8 cellular contexts compared by ENCODE assay signal in genomic region chr5:137751869-137752491, GRCh38. TPM values are rescaled to one million over a fixed set of nuclear protein-coding genes. Genes with fewer than 3 reads are reported as not detected.
DNase-seq lines count a peak whose midpoint lies in the region; ATAC-seq, FAIRE-seq and TF ChIP-seq lines count a peak whose summit lies in the region.

No MANE protein-coding gene starts in this region.

- peak overlapping the region; percentile 100 for H3K27ac Mint-ChIP-seq in CD4-positive, alpha-beta memory T cell

- peak overlapping the region; percentile 49 to 96 for H3K4me3 ChIP-seq in CD4-positive, alpha-beta memory T cell (ENCODE audit: low read length in 2 of 2)
- peak overlapping the region; percentile 76 for H3K4me3 ChIP-seq in K562
- H3K4me3 ChIP-seq in kidney (ENCODE audit: low read length in 2 of 2), result peak overlapping the region; percentile 84 to 97

- H3K4me3 Mint-ChIP-seq in CD4-positive, alpha-beta memory T cell, result peak overlapping the region; percentile 98 to 100 (median 99)

- TF ChIP-seq EP300 in K562 (IDR thresholded peaks at IDR 0.05; ENCODE audit: low read length), result no peak

- H3K27me3 ChIP-seq in CD4-positive, alpha-beta memory T cell (ENCODE audit: insufficient read depth, low read length), result no peaks in the 10 kb centered on the region
- H3K27me3 ChIP-seq in K562 (ENCODE audit: control insufficient read depth in 2 of 2, insufficient read depth in 2 of 2, low read length in 2 of 2), result no peaks in the 10 kb centered on the region; a peak in 1 of 5 replicates

- H3K9ac ChIP-seq in K562 (ENCODE audit: insufficient read depth in 1 of 2, low read depth in 2 of 2, low read length in 2 of 2) (peak overlapping the region; percentile 23 to 98; a peak in 3 of 4 replicates), kidney (ENCODE audit: low read length in 2 of 2) (peak overlapping the region; percentile 74 to 91)

- FAIRE-seq in K562 (lab: Jason Lieb, UNC), result peak; percentile 86
- peak; percentile 11 for FAIRE-seq in kidney (lab: Jason Lieb, UNC)

- peaks cover 33% of the 10 kb centered on the region for H3K4me1 ChIP-seq in CD4-positive, alpha-beta memory T cell (ENCODE audit: insufficient read depth, low read length)
- H3K4me1 ChIP-seq in K562 (replicated peaks in 1 of 2; ENCODE audit: control insufficient read depth in 2 of 2, insufficient read depth in 2 of 2, low read length in 2 of 2), result peaks cover 0 to 16% of the 10 kb centered on the region in 2 experiments; a peak in 3 of 5 replicates
- peaks cover 0 to 6% of the 10 kb centered on the region in 2 donors for H3K4me1 ChIP-seq in kidney (ENCODE audit: control insufficient read depth in 1 of 2, insufficient read depth in 1 of 2, low read depth in 1 of 2, low read length in 2 of 2)

- H2AFZ ChIP-seq in K562 (ENCODE audit: low read depth, low read length), result no peak overlapping the region

- in situ Hi-C loops in K562 (cut with MboI), result no loop called here

- peaks cover 0 to 4% of the 10 kb centered on the region in 2 donors for H3K27me3 Mint-ChIP-seq in CD4-positive, alpha-beta memory T cell

- 0 out of 4 replicates have a peak, but pooled peaks of 1 of the 2 experiments have one; percentile 12 for TF ChIP-seq RAD21 in K562 (CRISPR knock-in tag; conservative IDR thresholded peaks at IDR 0.05 in 1 of 2, IDR thresholded peaks at IDR 0.05 in 1 of 2)

- TF ChIP-seq POLR2A in K562 (conservative IDR thresholded peaks at IDR 0.05), result no peak

- CTCF ChIA-PET in CD4-positive, alpha-beta memory T cell (lab: Charles Lee; ENCODE audit: partially characterized antibody), result interaction anchor here (0.7 to 3.3 kb wide), 17 partner anchors 8 to 426 kb away, joined by 3 to 37 read pairs (median 3); partner anchors contain the start of gene KLHL3
- CTCF ChIA-PET in K562 (lab: Yijun Ruan, JAX; ENCODE audit: low intra/inter-chr PET ratio), result interaction anchor here (0.6 to 0.7 kb wide), 4 partner anchors 117 to 382 kb away, joined by 3 to 5 read pairs (median 4); no protein-coding TSS in a partner anchor

- POLR2A ChIA-PET in CD4-positive, alpha-beta memory T cell (lab: Charles Lee; ENCODE audit: partially characterized antibody), result interaction anchor here (0.8 to 6.4 kb wide), 5 partner anchors 10 to 92 kb away, joined by 3 to 85 read pairs (median 4); partner anchors contain the start of gene KLHL3
- POLR2A ChIA-PET in K562 (lab: Yijun Ruan, JAX), result interaction anchor here (0.7 to 2.1 kb wide), 4 partner anchors 10 to 516 kb away, joined by 3 to 18 read pairs (median 6); no protein-coding TSS in a partner anchor

- WGBS in K562 (ENCODE audit: insufficient coverage, low coverage, missing lambda C conversion rate), result under 1% methylated on average over 7 of the region's 7 CpGs

- no peaks in the 10 kb centered on the region for H3K9me3 Mint-ChIP-seq in CD4-positive, alpha-beta memory T cell

- H3K27ac ChIP-seq in CD4-positive, alpha-beta memory T cell (ENCODE audit: low read depth, low read length), result peak overlapping the region; percentile 100
- H3K27ac ChIP-seq in K562 (ENCODE audit: extremely low read depth, low read depth, low read length) (peak overlapping the region; percentile 57; the same call in 2 of the 3 replicates), kidney (ENCODE audit: low read depth in 2 of 2, low read length in 2 of 2) (peak overlapping the region in 1 of 2 donors; percentile 25)

- H3K4me1 Mint-ChIP-seq in CD4-positive, alpha-beta memory T cell, result peaks cover 26 to 54% (median 35%) of the 10 kb centered on the region in 4 donors

- H3K9me1 ChIP-seq in K562 (ENCODE audit: control insufficient read depth, insufficient read depth, low read length), result no peaks in the 10 kb centered on the region

- no TSS peak for BruUV-seq in K562 (replicated peaks; lab: Mats Ljungman, UMichigan)

- peak overlapping the region; percentile 93 for H3K4me2 ChIP-seq in K562 (ENCODE audit: insufficient read depth, low read length)

- peaks cover 5 to 29% of the 10 kb centered on the region in 2 donors for H3K36me3 Mint-ChIP-seq in CD4-positive, alpha-beta memory T cell

- intact Hi-C loops in CD4-positive, alpha-beta memory T cell (cut with micrococcal nuclease), result loop anchor here (5.0 to 10.0 kb wide), 3 partner anchors 135 to 1540 kb away; partner anchors contain the start of genes HSPA9, MATR3 and PKD2L2
- intact Hi-C loops in K562 (cut with micrococcal nuclease), result loop anchor here (5.0 kb wide), 2 partner anchors 245 to 280 kb away; partner anchors contain the start of gene FAM13B
- intact Hi-C loops in kidney (cut with DNase I), result no loop called here

- DNase-seq in CD4-positive, alpha-beta memory T cell, result peak in 4 of 5 donors; percentile 30 to 47 (median 42)
- DNase-seq in GM20000 (ENCODE audit: low spot score) (no peak), NCI-H748 treated with DMSO at 0.1 percent for 48 hours (lab: John Stamatoyannopoulos, UW) (peak; percentile 42), K562 (ENCODE audit: extremely low read depth in 1 of 4, low spot score in 3 of 4) (peak; percentile 21 to 66 (median 24)), kidney (no peak), stromal cell of bone marrow (ENCODE audit: low read depth) (peak; percentile 70), KG1 (lab: John Stamatoyannopoulos, UW) (no peak)

- TF ChIP-seq CTCF in GM20000 (IDR thresholded peaks at IDR 0.05; ENCODE audit: extremely low read depth, missing control alignments), result peak; percentile 58
- peak; percentile 51 to 84 (median 81) for TF ChIP-seq CTCF in K562 (IDR thresholded peaks at IDR 0.05 in 2 of 3, conservative IDR thresholded peaks at IDR 0.05 in 1 of 3; ENCODE audit: insufficient read depth in 2 of 3, low read depth in 1 of 3, low read length in 3 of 3)
- TF ChIP-seq CTCF in kidney (IDR thresholded peaks at IDR 0.05; ENCODE audit: borderline replicate concordance, extremely low read depth, insufficient read depth), result peak; percentile 76

- peaks cover 40% of the 10 kb centered on the region for H3K79me2 ChIP-seq in K562 (ENCODE audit: control insufficient read depth, insufficient read depth, low read length)

- H4K20me1 ChIP-seq in K562 (replicated peaks; ENCODE audit: control insufficient read depth, insufficient read depth, low read length), result peaks cover 28% of the 10 kb centered on the region

- ATAC-seq in K562 (no peak), HG03378 (IDR thresholded peaks at IDR 0.05; ENCODE audit: unreplicated experiment) (no peak)

- H3K36me3 ChIP-seq in CD4-positive, alpha-beta memory T cell (ENCODE audit: insufficient read depth, low read length), result no peaks in the 10 kb centered on the region
- H3K36me3 ChIP-seq in K562 (ENCODE audit: control insufficient read depth, insufficient read depth, low read length) (peaks cover 21% of the 10 kb centered on the region; the same call in 2 of the 3 replicates), kidney (ENCODE audit: control insufficient read depth in 1 of 2, insufficient read depth in 2 of 2, low read length in 2 of 2) (no peaks in the 10 kb centered on the region)

- H3K9me3 ChIP-seq in CD4-positive, alpha-beta memory T cell (ENCODE audit: control insufficient read depth in 1 of 2, low read length in 2 of 2), result no peaks in the 10 kb centered on the region
- no peaks in the 10 kb centered on the region for H3K9me3 ChIP-seq in K562 (replicated peaks; ENCODE audit: control insufficient read depth, insufficient read depth, low read depth, low read length)
- H3K9me3 ChIP-seq in kidney (ENCODE audit: control insufficient read depth in 1 of 2, low read length in 2 of 2), result no peaks in the 10 kb centered on the region

RNA-seq across cellular contexts. Expression of gene HNRNPA0, which starts 2.2 kb away (rescaled TPM):
- total RNA-seq in CD4-positive, alpha-beta memory T cell, result 10 to 100 TPM; 30.5 to 30.7 TPM
- 10 to 100 TPM in 1 of 2 donors, 1 to 10 TPM in 1; 8.6 to 19.3 TPM for polyA plus RNA-seq in CD4-positive, alpha-beta memory T cell
- total RNA-seq in K562 (2011; cell fraction: chromatin; rRNA removed; ENCODE audit: low replicate concordance), result 5.5 and 7.0 TPM in 2 replicates
- total RNA-seq in K562 (2011; cell fraction: nucleolus; rRNA removed), result 5.8 and 7.3 TPM in 2 replicates
- 8.4 and 11.3 TPM in 2 replicates for total RNA-seq in K562 (2011; cell fraction: nucleoplasm; rRNA removed)
- total RNA-seq in K562 (2014; rRNA removed), result 9.9 and 10.9 TPM in 2 replicates
- total RNA-seq in K562 (2014; rRNA removed; fragmentation: Illumina TruSeq; extraction: Trizol), result 9.2 and 10.3 TPM in 2 replicates
- total RNA-seq in K562 (2015; rRNA removed; fragmentation: Illumina TruSeq; extraction: Trizol), result 14.0 and 14.1 TPM in 2 replicates
- 29.8 and 33.3 TPM in 2 replicates for total RNA-seq in K562 (2021)
- 10.7 and 11.0 TPM in 2 replicates for polyA plus RNA-seq in K562 (2011; rRNA removed)
- polyA plus RNA-seq in K562 (2011; cell fraction: cytosol; rRNA removed), result 8.9 and 13.6 TPM in 2 replicates
- 4.6 and 4.7 TPM in 2 replicates for polyA plus RNA-seq in K562 (2011; cell fraction: nucleus; rRNA removed)
- polyA plus RNA-seq in K562 (2012), result 22.8 and 30.2 TPM in 2 replicates
- 20.2 and 27.4 TPM in 2 replicates for polyA plus RNA-seq in K562 (2014; fragmentation: Illumina TruSeq; extraction: Trizol)
- polyA plus RNA-seq in K562 (2014; fragmentation: Nextera tagmentation; extraction: Ambion mirVana), result 1 to 10 TPM; 5.0 to 5.7 TPM
- polyA plus RNA-seq in K562 (2014; rRNA removed), result 24.6 and 26.7 TPM in 2 replicates
- 6.5 and 8.4 TPM in 2 replicates for polyA minus RNA-seq in K562 (2011; rRNA and poly(A)+ RNA removed)
- polyA minus RNA-seq in K562 (2011; cell fraction: cytosol; rRNA and poly(A)+ RNA removed), result 7.5 and 8.3 TPM in 2 replicates
- 3.9 and 7.9 TPM in 2 replicates for polyA minus RNA-seq in K562 (2011; cell fraction: nucleus; rRNA and poly(A)+ RNA removed)
- total RNA-seq in kidney, result 28.3 TPM
- polyA plus RNA-seq in kidney (ENCODE audit: insufficient read depth, low read depth, low replicate concordance), result 16.0 TPM

RNA-seq across cellular contexts. Expression of gene KLHL3, which starts 16.1 kb away (rescaled TPM):
- 10 to 100 TPM; 22.0 to 25.9 TPM for total RNA-seq in CD4-positive, alpha-beta memory T cell
- polyA plus RNA-seq in CD4-positive, alpha-beta memory T cell, result 1 to 10 TPM; 2.2 to 3.1 TPM
- 2.6 and 4.0 TPM in 2 replicates for total RNA-seq in K562 (2011; cell fraction: chromatin; rRNA removed; ENCODE audit: low replicate concordance)
- total RNA-seq in K562 (2011; cell fraction: nucleolus; rRNA removed), result 1.6 and 2.3 TPM in 2 replicates
- 2.4 and 3.3 TPM in 2 replicates for total RNA-seq in K562 (2011; cell fraction: nucleoplasm; rRNA removed)
- total RNA-seq in K562 (2014; rRNA removed) (under 0.01 and 0.65 TPM in 2 replicates), K562 (2014; rRNA removed; fragmentation: Illumina TruSeq; extraction: Trizol) (0.26 and 0.33 TPM in 2 replicates), K562 (2015; rRNA removed; fragmentation: Illumina TruSeq; extraction: Trizol) (0.64 and 0.65 TPM in 2 replicates), K562 (2021) (0.31 and 0.38 TPM in 2 replicates), kidney (15.0 TPM)
- polyA plus RNA-seq in K562 (2011; rRNA removed) (1.5 and 2.1 TPM in 2 replicates), K562 (2014; fragmentation: Illumina TruSeq; extraction: Trizol) (0.22 and 0.24 TPM in 2 replicates), K562 (2014; fragmentation: Nextera tagmentation; extraction: Ambion mirVana) (under 1 TPM; 0.14 to 0.18 TPM), K562 (2014; rRNA removed) (0.19 and 0.47 TPM in 2 replicates), kidney (ENCODE audit: insufficient read depth, low read depth, low replicate concordance) (8.6 TPM)
- polyA plus RNA-seq in K562 (2011; cell fraction: cytosol; rRNA removed), result 0.58 and 0.94 TPM in 2 replicates
- 4.1 and 5.2 TPM in 2 replicates for polyA plus RNA-seq in K562 (2011; cell fraction: nucleus; rRNA removed)
- polyA plus RNA-seq in K562 (2012), result 0.43 and 2.9 TPM in 2 replicates
- polyA minus RNA-seq in K562 (2011; rRNA and poly(A)+ RNA removed), result 4.1 and 4.4 TPM in 2 replicates
- polyA minus RNA-seq in K562 (2011; cell fraction: cytosol; rRNA and poly(A)+ RNA removed), result 0.64 TPM in 1 of 2 replicates, not detected in the other
- polyA minus RNA-seq in K562 (2011; cell fraction: nucleus; rRNA and poly(A)+ RNA removed), result 3.4 and 6.1 TPM in 2 replicates

Comparison
In these comparisons a context has a peak if more than half of its experiments do, and no peak if none do; other contexts are left out.
1. DNase-seq: peak in CD4-positive, alpha-beta memory T cell (4 of 5), NCI-H748 treated with DMSO at 0.1 percent for 48 hours (single experiment), K562 (4 of 4) and stromal cell of bone marrow (single experiment); none in GM20000 (single experiment), kidney (single experiment) and KG1 (single experiment).
2. Peak in every context shown above with its lines, with median percentiles within 50 percentile points of each other: H3K4me3 ChIP-seq and CTCF ChIP-seq.